In genomic region chr2:96105152-96105915, GRCh38 we compare ENCODE assay signal across 1 cellular context.
TF ChIP-seq lines count a peak whose summit lies in the region.

No MANE protein-coding gene starts in this region.

TF ChIP-seq in IMR-90, 13 proteins besides CTCF, POLR2A, EP300 and RAD21:
- TF ChIP-seq ELK1 (IDR thresholded peaks at IDR 0.05; ENCODE audit: borderline replicate concordance, low read depth, low read length): no peak
